8 cellular contexts compared by ENCODE assay signal in the genomic region with DNA sequence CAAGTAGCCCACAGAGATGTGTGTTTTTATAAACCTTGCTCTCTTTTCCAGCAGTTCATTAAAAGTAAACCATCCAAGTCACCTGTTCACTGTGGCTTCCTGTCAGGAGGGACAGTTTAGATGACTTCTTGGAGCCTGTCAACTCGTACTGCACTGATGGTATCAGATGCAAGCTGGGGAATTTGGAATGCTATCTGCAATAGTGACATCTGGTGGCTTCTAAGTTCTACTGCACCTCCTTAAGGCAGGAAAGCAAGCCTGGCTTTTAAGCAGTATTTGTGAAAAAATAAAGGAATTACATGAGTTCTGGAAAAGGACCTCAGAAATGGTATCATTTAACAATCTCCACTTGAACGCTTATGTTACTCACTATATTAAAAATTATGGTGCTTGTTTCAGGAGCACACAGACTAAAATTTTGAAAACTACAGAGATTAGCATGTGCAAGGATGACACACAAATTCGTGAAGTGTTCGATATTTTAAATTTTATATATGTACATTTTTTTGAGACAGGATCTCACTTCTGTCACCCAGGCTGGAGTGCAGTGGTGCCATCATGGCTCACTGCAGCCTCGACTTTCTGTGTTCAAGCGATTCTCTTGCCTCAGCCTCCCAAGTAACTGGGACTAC.
DNase-seq lines count a peak whose midpoint lies in the region; ATAC-seq and TF ChIP-seq lines count a peak whose summit lies in the region.

No MANE protein-coding gene starts in this region.

- H3K27ac Mint-ChIP-seq in activated CD4-positive, alpha-beta T cell treated with anti-CD3 and anti-CD28 coated beads, Interleukin-2, amount 10 ng/mL, durations not matched to agents 7 days and 5 days = no peak overlapping the region

- intact Hi-C loops in PC-9 (cut with micrococcal nuclease; ENCODE audit: unreplicated experiment) = loop anchor here (5.0 to 10.0 kb wide), 2 partner anchors 41 to 678 kb away; no protein-coding TSS in a partner anchor

- no TSS peak for BruUV-seq in PC-9 (replicated peaks; lab: Mats Ljungman, UMichigan)

- DNase-seq in activated CD4-positive, alpha-beta T cell treated with anti-CD3 and anti-CD28 coated beads, Interleukin-2, amount 10 ng/mL, durations not matched to agents 7 days and 5 days = peak; percentile 38
- no peak for DNase-seq in activated CD4-positive, alpha-beta T cell treated with anti-CD3 and anti-CD28 coated beads, Interleukin-2, amount 50 U/mL, for 48 hours
- peak; percentile 51 for DNase-seq in HT-29 (ENCODE audit: low spot score)
- DNase-seq in PC-9 = peak in 1 of 2 experiments; percentile 46
- peak; percentile 80 for DNase-seq in dermis blood vessel endothelial cell
- no peak for DNase-seq in lung (ENCODE audit: low spot score)
- no peak for DNase-seq in activated effector memory CD4-positive, alpha-beta T cell treated with anti-CD3 and anti-CD28 coated beads, Interleukin-2, amount 50 U/mL, for 16 hours

- 0 out of 2 replicates have a peak, but pooled peaks cover 6% of the 10 kb centered on the region for H3F3A ChIP-seq in PC-9 (ENCODE audit: insufficient read depth, low read depth)

- TF ChIP-seq CTCF in PC-9 (conservative IDR thresholded peaks at IDR 0.05) = peak; percentile 76
- peak; percentile 36 for TF ChIP-seq CTCF in lung (IDR thresholded peaks at IDR 0.05; ENCODE audit: control extremely low read depth, extremely low read depth)

- no peaks in the 10 kb centered on the region for H3K79me2 ChIP-seq in PC-9 (ENCODE audit: low read depth)

- H3K27ac ChIP-seq in PC-9 = no peak overlapping the region
- H3K27ac ChIP-seq in lung (ENCODE audit: low read depth in 1 of 2, low read length in 1 of 2) = no peak overlapping the region

- no peaks in the 10 kb centered on the region for H3K9me3 Mint-ChIP-seq in activated CD4-positive, alpha-beta T cell treated with anti-CD3 and anti-CD28 coated beads, Interleukin-2, amount 10 ng/mL, durations not matched to agents 7 days and 5 days

- ATAC-seq in GM21529 (IDR thresholded peaks at IDR 0.05; ENCODE audit: unreplicated experiment) (peak; percentile 96), lung (ENCODE audit: insufficient read depth, low FRiP score) (no peak)

- CTCF ChIA-PET in activated CD4-positive, alpha-beta T cell treated with anti-CD3 and anti-CD28 coated beads, Interleukin-2, amount 10 ng/mL, durations not matched to agents 7 days and 5 days (lab: Charles Lee) = interaction anchor here (0.7 to 0.9 kb wide), 2 partner anchors 20 to 41 kb away, joined by 3 to 6 read pairs; no protein-coding TSS in a partner anchor
- CTCF ChIA-PET in PC-9 (lab: Charles Lee) = no interaction called here

- no peaks in the 10 kb centered on the region for H4K20me1 ChIP-seq in PC-9 (ENCODE audit: insufficient read depth)

- H3K4me3 ChIP-seq in PC-9 (no peak overlapping the region), lung (no peak overlapping the region)

- peaks cover 12% of the 10 kb centered on the region for H3K4me1 Mint-ChIP-seq in activated CD4-positive, alpha-beta T cell treated with anti-CD3 and anti-CD28 coated beads, Interleukin-2, amount 10 ng/mL, durations not matched to agents 7 days and 5 days

- peaks cover 4% of the 10 kb centered on the region for H3K27me3 Mint-ChIP-seq in activated CD4-positive, alpha-beta T cell treated with anti-CD3 and anti-CD28 coated beads, Interleukin-2, amount 10 ng/mL, durations not matched to agents 7 days and 5 days

- H3K36me3 Mint-ChIP-seq in activated CD4-positive, alpha-beta T cell treated with anti-CD3 and anti-CD28 coated beads, Interleukin-2, amount 10 ng/mL, durations not matched to agents 7 days and 5 days (ENCODE audit: low read depth) = no peaks in the 10 kb centered on the region

- POLR2A ChIA-PET in activated CD4-positive, alpha-beta T cell treated with anti-CD3 and anti-CD28 coated beads, Interleukin-2, amount 10 ng/mL, durations not matched to agents 7 days and 5 days (lab: Charles Lee) = no interaction called here
- POLR2A ChIA-PET in PC-9 (lab: Charles Lee; ENCODE audit: unreplicated experiment) = no interaction called here

- 67% methylated on average over 6 of the region's 6 CpGs for WGBS in lung, 2 donors

- no peaks in the 10 kb centered on the region for H3K9me2 ChIP-seq in PC-9 (ENCODE audit: insufficient read depth)

- no peak overlapping the region for H3K4me3 Mint-ChIP-seq in activated CD4-positive, alpha-beta T cell treated with anti-CD3 and anti-CD28 coated beads, Interleukin-2, amount 10 ng/mL, durations not matched to agents 7 days and 5 days

- H3K36me3 ChIP-seq in PC-9 (ENCODE audit: low read depth) = no peaks in the 10 kb centered on the region
- H3K36me3 ChIP-seq in lung (ENCODE audit: control insufficient read depth in 2 of 2, insufficient read depth in 2 of 2, low read length in 2 of 2) = no peaks in the 10 kb centered on the region

- H3K4me1 ChIP-seq in PC-9 (replicated peaks; ENCODE audit: insufficient read depth) (peaks cover 16% of the 10 kb centered on the region), lung (ENCODE audit: control insufficient read depth in 2 of 2, insufficient read depth in 2 of 2, low read length in 2 of 2) (no peaks in the 10 kb centered on the region)

- H3K4me2 ChIP-seq in PC-9 = no peak overlapping the region

- no peaks in the 10 kb centered on the region for H3K9me3 ChIP-seq in PC-9 (ENCODE audit: insufficient read depth, low read depth)
- no peaks in the 10 kb centered on the region for H3K9me3 ChIP-seq in lung (ENCODE audit: control insufficient read depth in 2 of 2, insufficient read depth in 1 of 2, low read length in 1 of 2)

- H2AFZ ChIP-seq in PC-9 = no peak overlapping the region

- H3K27me3 ChIP-seq in PC-9 (ENCODE audit: insufficient read depth, low read depth) = no peaks in the 10 kb centered on the region
- H3K27me3 ChIP-seq in lung (ENCODE audit: control insufficient read depth, insufficient read depth) = no peaks in the 10 kb centered on the region

Comparison
In these comparisons a context has a peak if more than half of its experiments do, and no peak if none do; other contexts are left out.
1. DNase-seq: peak in activated CD4-positive, alpha-beta T cell treated with anti-CD3 and anti-CD28 coated beads, Interleukin-2, amount 10 ng/mL, durations not matched to agents 7 days and 5 days (single experiment), HT-29 (single experiment) and dermis blood vessel endothelial cell (single experiment); none in activated CD4-positive, alpha-beta T cell treated with anti-CD3 and anti-CD28 coated beads, Interleukin-2, amount 50 U/mL, for 48 hours (0 of 2), lung (single experiment) and activated effector memory CD4-positive, alpha-beta T cell treated with anti-CD3 and anti-CD28 coated beads, Interleukin-2, amount 50 U/mL, for 16 hours (single experiment).